Comparison of ENCODE assay signal across 9 cellular contexts in genomic region chr2:204871246-204871953, GRCh38.
A peak's percentile ranks its signal among the peaks of the same experiment; 100 is the strongest.
DNase-seq lines count a peak whose midpoint lies in the region; ATAC-seq, FAIRE-seq and TF ChIP-seq lines count a peak whose summit lies in the region.
"Had no signal": no experiment of that assay in that cellular context is flagged by ENCODE, and none has a peak within 500 bp of the region (broad histone marks: within the 10 kb centered on the region; RNA-seq: fewer than 3 reads in every experiment).

No MANE protein-coding gene starts in this region.

- H3K4me3 ChIP-seq in Loucy (ENCODE audit: low read length, poor library complexity, severe bottlenecking): no peak overlapping the region

- H3K9ac ChIP-seq in Loucy (ENCODE audit: low read depth, low read length, poor library complexity, severe bottlenecking): no peak overlapping the region

- peak; percentile 58 for ATAC-seq in activated T-helper 17 cell treated with anti-CD3 and anti-CD28 coated beads, Interleukin-2, amount 50 U/mL, for 72 hours (replicated peaks)
- ATAC-seq in GM18907 (IDR thresholded peaks at IDR 0.05; ENCODE audit: unreplicated experiment) (no peak), GM21825 (IDR thresholded peaks at IDR 0.05; ENCODE audit: unreplicated experiment) (no peak), HG03095 (IDR thresholded peaks at IDR 0.05; ENCODE audit: unreplicated experiment) (no peak)

- no peaks in the 10 kb centered on the region for H3K36me3 Mint-ChIP-seq in activated T-helper 17 cell treated with anti-CD3 and anti-CD28 coated beads, Interleukin-2, amount 50 U/mL, for 72 hours (ENCODE audit: low read depth)

- peak overlapping the region; percentile 39; the same call in 1 of the 2 replicates for H2AFZ ChIP-seq in Loucy (ENCODE audit: low read length)

- H3K9me2 ChIP-seq in Loucy (replicated peaks; ENCODE audit: low read depth, low read length): no peaks in the 10 kb centered on the region

- FAIRE-seq in D721Med (lab: Jason Lieb, UNC): peak; percentile 85

- no peaks in the 10 kb centered on the region for H4K20me1 ChIP-seq in Loucy (ENCODE audit: insufficient read depth, low read length, poor library complexity, severe bottlenecking)

- peaks cover 12% of the 10 kb centered on the region for H3K4me1 Mint-ChIP-seq in activated T-helper 17 cell treated with anti-CD3 and anti-CD28 coated beads, Interleukin-2, amount 50 U/mL, for 72 hours

- TF ChIP-seq CTCF in D721Med (IDR thresholded peaks at IDR 0.05; ENCODE audit: insufficient read depth, missing control alignments): peak; percentile 72
- peak; percentile 74 for TF ChIP-seq CTCF in Loucy (conservative IDR thresholded peaks at IDR 0.05; ENCODE audit: low read length)

- no peaks in the 10 kb centered on the region for H3K9me3 ChIP-seq in Loucy (ENCODE audit: insufficient read depth, low read depth, low read length)

- H3F3A ChIP-seq in Loucy (ENCODE audit: low read depth): no peaks in the 10 kb centered on the region

- peak overlapping the region; percentile 28 for H3K27ac Mint-ChIP-seq in activated T-helper 17 cell treated with anti-CD3 and anti-CD28 coated beads, Interleukin-2, amount 50 U/mL, for 72 hours

- H3K79me2 ChIP-seq in Loucy (ENCODE audit: insufficient read depth, low read length): no peaks in the 10 kb centered on the region

- H3K4me1 ChIP-seq in Loucy (ENCODE audit: insufficient read depth, low read length, poor library complexity, severe bottlenecking): no peaks in the 10 kb centered on the region

- H3K4me3 Mint-ChIP-seq in activated T-helper 17 cell treated with anti-CD3 and anti-CD28 coated beads, Interleukin-2, amount 50 U/mL, for 72 hours: no peak overlapping the region

- H3K27me3 ChIP-seq in Loucy (ENCODE audit: insufficient read depth, low read length, poor library complexity, severe bottlenecking): no peaks in the 10 kb centered on the region

- H3K27me3 Mint-ChIP-seq in activated T-helper 17 cell treated with anti-CD3 and anti-CD28 coated beads, Interleukin-2, amount 50 U/mL, for 72 hours: no peaks in the 10 kb centered on the region

- H3K4me2 ChIP-seq in Loucy (ENCODE audit: low read depth, low read length, poor library complexity, severe bottlenecking): no peak overlapping the region

- H3K36me3 ChIP-seq in Loucy (ENCODE audit: insufficient read depth, low read length): no peaks in the 10 kb centered on the region

- DNase-seq in D721Med (ENCODE audit: insufficient read length, low spot score): no peak
- peak; percentile 36 for DNase-seq in kidney glomerular epithelial cell (lab: John Stamatoyannopoulos, UW)
- no peak for DNase-seq in LoVo (ENCODE audit: low spot score)
- DNase-seq: left cardiac atrium had no signal

- peaks cover 3% of the 10 kb centered on the region for H3K9me3 Mint-ChIP-seq in activated T-helper 17 cell treated with anti-CD3 and anti-CD28 coated beads, Interleukin-2, amount 50 U/mL, for 72 hours
